In genomic region chr2:128982001-128982400, GRCh38 we compare ENCODE assay signal across 30 cellular contexts.
"Had no signal": no experiment of that assay in that cellular context is flagged by ENCODE, and none has a peak within 500 bp of the region (broad histone marks: within the 10 kb centered on the region; RNA-seq: fewer than 3 reads in every experiment).

No MANE protein-coding gene starts in this region.

- H3K27ac ChIP-seq: adrenal gland, body of pancreas, brain microvascular endothelial cell, VCaP had no signal

- H3K4me3 ChIP-seq: adrenal gland, body of pancreas, breast epithelium had no signal

- H3K27me3 ChIP-seq: adrenal gland, body of pancreas, brain microvascular endothelial cell, breast epithelium had no signal

- H3K36me3 ChIP-seq: adrenal gland, brain microvascular endothelial cell, breast epithelium had no signal

- H3K4me1 ChIP-seq: adrenal gland, breast epithelium had no signal

- DNase-seq: activated B cell treated with CpG ODN at 0.5 μM for 24 hours; activated CD4-positive, alpha-beta memory T cell treated with anti-CD3 and anti-CD28 coated beads for 36 hours; activated CD4-positive, alpha-beta T cell treated with anti-CD3 and anti-CD28 coated beads for 4 hours; activated CD4-positive, alpha-beta T cell treated with anti-CD3 and anti-CD28 coated beads, Interleukin-2, amount 10 ng/mL, durations not matched to agents 24 days and 14 days; activated CD4-positive, alpha-beta T cell treated with anti-CD3 and anti-CD28 coated beads, Interleukin-2, amount 50 U/mL, for 1 hour; activated CD4-positive, alpha-beta T cell treated with anti-CD3 and anti-CD28 coated beads, Interleukin-2, amount 50 U/mL, for 4 hours; activated CD4-positive, CD25-positive, alpha-beta regulatory T cell treated with anti-CD3 and anti-CD28 coated beads, Interleukin-2, amount 50 U/mL, for 72 hours; activated CD8-positive, alpha-beta memory T cell treated with anti-CD3 and anti-CD28 coated beads, Interleukin-2, amount 50 U/mL, for 4 hours; activated CD8-positive, alpha-beta T cell treated with anti-CD3 and anti-CD28 coated beads for 36 hours; activated effector memory CD4-positive, alpha-beta T cell treated with anti-CD3 and anti-CD28 coated beads, Interleukin-2, amount 50 U/mL, for 16 hours; activated gamma-delta T cell treated with Interleukin-2 at 50 U/mL for 16 hours; activated naive CD4-positive, alpha-beta T cell; activated naive CD4-positive, alpha-beta T cell treated with anti-CD3 and anti-CD28 coated beads for 36 hours; activated naive CD4-positive, alpha-beta T cell treated with anti-CD3 and anti-CD28 coated beads, Interleukin-2, amount 50 U/mL, for 16 hours; activated naive CD8-positive, alpha-beta T cell treated with anti-CD3 and anti-CD28 coated beads for 36 hours; activated T-cell treated with anti-CD3 and anti-CD28 coated beads for 4 hours; activated T-cell treated with anti-CD3 and anti-CD28 coated beads, Interleukin-2, amount 50 U/mL, for 1 hour; activated T-cell treated with anti-CD3 and anti-CD28 coated beads, Interleukin-2, amount 50 U/mL, for 4 hours; activated T-cell treated with anti-CD3 and anti-CD28 coated beads, Interleukin-2, amount 50 U/mL, for 72 hours; adrenal gland; amniotic stem cell; aorta; body of pancreas; brain microvascular endothelial cell; SW 1271; T-helper 1 cell; T-helper 2 cell; T-helper 9 cell had no signal

- H3K9me3 ChIP-seq: adrenal gland, body of pancreas, breast epithelium had no signal
